8 cellular contexts compared by ENCODE assay signal in genomic region chr17:9021158-9021984, GRCh38. TPM values are rescaled to one million over a fixed set of nuclear protein-coding genes. Genes with fewer than 3 reads are reported as not detected.
DNase-seq lines count a peak whose midpoint lies in the region; ATAC-seq and TF ChIP-seq lines count a peak whose summit lies in the region.

TSS of gene NTN1 (plus strand) at chr17:9021510. CDS start at chr17:9022374, 864 bp downstream.

- H3T11ph ChIP-seq in H9 (ENCODE audit: low read length), result no peak within 1 kb of the TSS

- H3K4me1 Mint-ChIP-seq in H9, result peaks cover 22 to 24% of the 10 kb centered on the region in 2 experiments
- peaks cover 6% of the 10 kb centered on the region for H3K4me1 Mint-ChIP-seq in activated naive CD4-positive, alpha-beta T cell treated with anti-CD3 and anti-CD28 coated beads for 36 hours (ENCODE audit: low read depth)

- no peaks in the 10 kb centered on the region for H3K79me1 ChIP-seq in H9 (ENCODE audit: insufficient read depth, low read depth, low read length, poor library complexity, severe bottlenecking)

- DNase-seq in DND-41 (peak; percentile 80), H9 (peak; percentile 63), Right ventricle myocardium inferior (ENCODE audit: missing footprints) (peak; percentile 72), ureter (ENCODE audit: low spot score) (no peak)
- DNase-seq in activated naive CD4-positive, alpha-beta T cell treated with anti-CD3 and anti-CD28 coated beads for 36 hours, result peak; percentile 76

- H3K9me2 ChIP-seq in OCI-LY1 (ENCODE audit: low read depth, low read length), result no peaks in the 10 kb centered on the region

- no peaks in the 10 kb centered on the region for H3K9me3 ChIP-seq in DND-41 (ENCODE audit: insufficient read depth, low read length, severe bottlenecking)
- H3K9me3 ChIP-seq in H9 (ENCODE audit: control insufficient read depth, low read depth, low read length), result no peaks in the 10 kb centered on the region
- no peaks in the 10 kb centered on the region for H3K9me3 ChIP-seq in OCI-LY1 (ENCODE audit: low read length)
- H3K9me3 ChIP-seq in parathyroid adenoma (ENCODE audit: control insufficient read depth, low read length), result no peaks in the 10 kb centered on the region

- H4K5ac ChIP-seq in H9 (ENCODE audit: insufficient read length, low read depth, low read length), result no peak within 1 kb of the TSS

- H4K20me1 ChIP-seq in DND-41 (ENCODE audit: insufficient read depth, low read length) (no peaks in the 10 kb centered on the region), H9 (ENCODE audit: control insufficient read depth, insufficient read depth, insufficient read length) (peaks cover 3% of the 10 kb centered on the region), OCI-LY1 (ENCODE audit: insufficient read depth, low read length) (no peaks in the 10 kb centered on the region)

- no peak within 1 kb of the TSS for H3K23ac ChIP-seq in H9 (ENCODE audit: insufficient read length, low read depth, low read length)

- no peak within 1 kb of the TSS for H2BK20ac ChIP-seq in H9 (ENCODE audit: low read depth, low read length, poor library complexity, severe bottlenecking)

- H3K4ac ChIP-seq in H9 (ENCODE audit: low read depth, low read length), result no peak within 1 kb of the TSS

- H3K27me3 Mint-ChIP-seq in H9 (ENCODE audit: low read depth), result peaks cover 49% of the 10 kb centered on the region
- H3K27me3 Mint-ChIP-seq in activated naive CD4-positive, alpha-beta T cell treated with anti-CD3 and anti-CD28 coated beads for 36 hours (ENCODE audit: low read depth), result peaks cover 48% of the 10 kb centered on the region

- intact Hi-C loops in activated naive CD4-positive, alpha-beta T cell treated with anti-CD3 and anti-CD28 coated beads for 36 hours (cut with micrococcal nuclease), result no loop called here
- intact Hi-C loops in Right ventricle myocardium inferior (cut with DNase I), result loop anchor here (5.0 kb wide), 1 partner anchor 81 kb away; no protein-coding TSS in a partner anchor

- H2AFZ ChIP-seq in DND-41 (ENCODE audit: low read depth, low read length), result peak within 1 kb of the TSS; percentile 86
- no peak within 1 kb of the TSS for H2AFZ ChIP-seq in H9 (ENCODE audit: low read length)
- no peak within 1 kb of the TSS for H2AFZ ChIP-seq in OCI-LY1 (ENCODE audit: low read length)
- peak within 1 kb of the TSS; percentile 65 for H2AFZ ChIP-seq in parathyroid adenoma

- no peak within 1 kb of the TSS; the same call in 1 of the 2 replicates for H3K14ac ChIP-seq in H9 (ENCODE audit: insufficient read depth, low read length)

- H2BK120ac ChIP-seq in H9 (ENCODE audit: low read depth, low read length, poor library complexity, severe bottlenecking), result no peak within 1 kb of the TSS

- H4K8ac ChIP-seq in H9 (replicated peaks; ENCODE audit: insufficient read length, low read depth, low read length), result no peak within 1 kb of the TSS

- H3K27me3 ChIP-seq in DND-41 (ENCODE audit: insufficient read depth, low read length, poor library complexity) (no peaks in the 10 kb centered on the region), H9 (ENCODE audit: insufficient read depth, low read length) (peaks cover 59% of the 10 kb centered on the region), OCI-LY1 (ENCODE audit: insufficient read depth, low read length) (0 out of 2 replicates have a peak, but pooled peaks cover 2% of the 10 kb centered on the region), parathyroid adenoma (ENCODE audit: control insufficient read depth, insufficient read depth, low read length) (no peaks in the 10 kb centered on the region)

- CTCF ChIA-PET in activated naive CD4-positive, alpha-beta T cell treated with anti-CD3 and anti-CD28 coated beads for 36 hours (lab: Charles Lee), result interaction anchor here (1.4 kb wide), 1 partner anchor 23 kb away, joined by 6 read pairs; no protein-coding TSS in a partner anchor

- H3F3A ChIP-seq in OCI-LY1 (ENCODE audit: insufficient read depth, low read length), result no peaks in the 10 kb centered on the region

- H3K4me2 ChIP-seq in DND-41 (ENCODE audit: insufficient read depth, low read length) (peak within 1 kb of the TSS; percentile 98), H9 (ENCODE audit: insufficient read depth, insufficient read length, low read length) (peak within 1 kb of the TSS; percentile 50), OCI-LY1 (ENCODE audit: low read length) (peak within 1 kb of the TSS; percentile 48), parathyroid adenoma (ENCODE audit: low read length) (peak within 1 kb of the TSS; percentile 73)

- H3K79me2 ChIP-seq in DND-41 (ENCODE audit: insufficient read depth, low read length) (no peaks in the 10 kb centered on the region), H9 (ENCODE audit: insufficient read depth, low read length) (no peaks in the 10 kb centered on the region), OCI-LY1 (ENCODE audit: insufficient read depth, low read length) (no peaks in the 10 kb centered on the region), parathyroid adenoma (no peaks in the 10 kb centered on the region)

- H3K4me3 ChIP-seq in DND-41 (ENCODE audit: low read depth in 1 of 2, low read length in 2 of 2) (peak within 1 kb of the TSS; percentile 51 to 93; a peak in 3 of 4 replicates), OCI-LY1 (ENCODE audit: low read depth, low read length, poor library complexity, severe bottlenecking) (peak within 1 kb of the TSS; percentile 46), parathyroid adenoma (ENCODE audit: low read depth, low read length) (peak within 1 kb of the TSS; percentile 54)

- peak within 1 kb of the TSS; percentile 69 for H3K27ac ChIP-seq in DND-41 (ENCODE audit: low read length)
- no peak within 1 kb of the TSS for H3K27ac ChIP-seq in H9 (ENCODE audit: insufficient read length, low read depth, low read length)
- no peak within 1 kb of the TSS for H3K27ac ChIP-seq in OCI-LY1 (ENCODE audit: low read depth, low read length, poor library complexity, severe bottlenecking)
- no peak within 1 kb of the TSS for H3K27ac ChIP-seq in parathyroid adenoma

- no peak within 1 kb of the TSS for H3K56ac ChIP-seq in H9 (ENCODE audit: insufficient read length, low read depth, low read length)

- H3K9ac ChIP-seq in DND-41 (ENCODE audit: low read depth, low read length) (peak within 1 kb of the TSS; percentile 72), H9 (ENCODE audit: extremely low read depth, insufficient read length, low read length) (no peak within 1 kb of the TSS), OCI-LY1 (ENCODE audit: low read length) (no peak within 1 kb of the TSS), parathyroid adenoma (no peak within 1 kb of the TSS)

- TF ChIP-seq CTCF in DND-41 (IDR thresholded peaks at IDR 0.05; ENCODE audit: borderline replicate concordance, extremely low read depth, low read length, poor library complexity, severe bottlenecking) (no peak), H9 (conservative IDR thresholded peaks at IDR 0.05) (no peak), OCI-LY1 (IDR thresholded peaks at IDR 0.05; ENCODE audit: low read length) (no peak), parathyroid adenoma (IDR thresholded peaks at IDR 0.05) (no peak)

- H3K23me2 ChIP-seq in H9 (ENCODE audit: insufficient read length, low read depth, low read length, poor library complexity, severe bottlenecking), result peaks cover 15% of the 10 kb centered on the region

- H2BK15ac ChIP-seq in H9 (ENCODE audit: low read depth, low read length), result no peak within 1 kb of the TSS

- H3K9me3 Mint-ChIP-seq in H9, result peaks cover 0 to 13% of the 10 kb centered on the region in 2 experiments; a peak in 1 of 5 replicates
- H3K9me3 Mint-ChIP-seq in activated naive CD4-positive, alpha-beta T cell treated with anti-CD3 and anti-CD28 coated beads for 36 hours, result no peaks in the 10 kb centered on the region

- H2BK5ac ChIP-seq in H9 (ENCODE audit: insufficient read length, low read length), result no peak within 1 kb of the TSS

- H3K18ac ChIP-seq in H9 (ENCODE audit: insufficient read length, low read depth, low read length), result no peak within 1 kb of the TSS

- ATAC-seq in DND-41 (ENCODE audit: insufficient read depth, low read depth) (peak; percentile 88), Right ventricle myocardium inferior (peak; percentile 79), HG03565 (IDR thresholded peaks at IDR 0.05; ENCODE audit: unreplicated experiment) (no peak)

- H2AK5ac ChIP-seq in H9 (ENCODE audit: insufficient read length, low read length), result no peak within 1 kb of the TSS

- no peak within 1 kb of the TSS for H2BK12ac ChIP-seq in H9 (ENCODE audit: insufficient read length, low read depth, low read length)

- H3K36me3 Mint-ChIP-seq in H9 (ENCODE audit: insufficient read depth in 1 of 3, low read depth in 3 of 3), result no peaks in the 10 kb centered on the region
- no peaks in the 10 kb centered on the region for H3K36me3 Mint-ChIP-seq in activated naive CD4-positive, alpha-beta T cell treated with anti-CD3 and anti-CD28 coated beads for 36 hours (ENCODE audit: low read depth)

- WGBS in H9 (ENCODE audit: extremely low coverage, insufficient read length, low lambda C conversion rate), result no CpG with 5 or more reads among the region's 111 CpGs

- no peak within 1 kb of the TSS for H4K91ac ChIP-seq in H9 (ENCODE audit: insufficient read length, low read depth, low read length)

- peak within 1 kb of the TSS; percentile 67 to 82 for H3K4me3 Mint-ChIP-seq in H9
- H3K4me3 Mint-ChIP-seq in activated naive CD4-positive, alpha-beta T cell treated with anti-CD3 and anti-CD28 coated beads for 36 hours, result peak within 1 kb of the TSS; percentile 73

- H3K4me1 ChIP-seq in DND-41 (ENCODE audit: insufficient read depth, low read length) (peaks cover 25% of the 10 kb centered on the region), H9 (ENCODE audit: insufficient read depth, low read length) (peaks cover 7% of the 10 kb centered on the region; the same call in 1 of the 2 replicates), OCI-LY1 (ENCODE audit: insufficient read depth, low read length, severe bottlenecking) (no peaks in the 10 kb centered on the region), parathyroid adenoma (no peaks in the 10 kb centered on the region)

- no peak within 1 kb of the TSS for H3K27ac Mint-ChIP-seq in H9
- H3K27ac Mint-ChIP-seq in activated naive CD4-positive, alpha-beta T cell treated with anti-CD3 and anti-CD28 coated beads for 36 hours, result no peak within 1 kb of the TSS

- no peaks in the 10 kb centered on the region for H3K36me3 ChIP-seq in DND-41 (ENCODE audit: insufficient read depth, low read length)
- H3K36me3 ChIP-seq in OCI-LY1 (ENCODE audit: insufficient read depth, low read length), result no peaks in the 10 kb centered on the region
- no peaks in the 10 kb centered on the region for H3K36me3 ChIP-seq in parathyroid adenoma (ENCODE audit: control insufficient read depth, insufficient read depth, low read length)

RNA-seq across cellular contexts. Expression of gene NTN1, which starts in this region (rescaled TPM):
- total RNA-seq in H9 (2021) (1.2 and 1.3 TPM in 2 replicates), Right ventricle myocardium inferior (24.5 TPM), ureter (14.4 TPM)
- under 1 TPM; 0.31 to 0.47 TPM for total RNA-seq in activated naive CD4-positive, alpha-beta T cell treated with anti-CD3 and anti-CD28 coated beads for 36 hours

Comparison
In these comparisons a context has a peak if more than half of its experiments do, and no peak if none do; other contexts are left out.
1. Peak in DNase-seq in activated naive CD4-positive, alpha-beta T cell treated with anti-CD3 and anti-CD28 coated beads for 36 hours; RNA of the gene not detected or under 1 TPM.
2. H2AFZ ChIP-seq: peak in DND-41 (single experiment) and parathyroid adenoma (single experiment); none in H9 (single experiment) and OCI-LY1 (single experiment).
3. H3K4me2 ChIP-seq: peak in every context shown above with its lines; median percentile 98 in DND-41; 73 in parathyroid adenoma; 50 in H9; 48 in OCI-LY1.
4. Peak in every context shown above with its lines, with median percentiles within 50 percentile points of each other: H3K4me3 ChIP-seq.